In the genomic region with DNA sequence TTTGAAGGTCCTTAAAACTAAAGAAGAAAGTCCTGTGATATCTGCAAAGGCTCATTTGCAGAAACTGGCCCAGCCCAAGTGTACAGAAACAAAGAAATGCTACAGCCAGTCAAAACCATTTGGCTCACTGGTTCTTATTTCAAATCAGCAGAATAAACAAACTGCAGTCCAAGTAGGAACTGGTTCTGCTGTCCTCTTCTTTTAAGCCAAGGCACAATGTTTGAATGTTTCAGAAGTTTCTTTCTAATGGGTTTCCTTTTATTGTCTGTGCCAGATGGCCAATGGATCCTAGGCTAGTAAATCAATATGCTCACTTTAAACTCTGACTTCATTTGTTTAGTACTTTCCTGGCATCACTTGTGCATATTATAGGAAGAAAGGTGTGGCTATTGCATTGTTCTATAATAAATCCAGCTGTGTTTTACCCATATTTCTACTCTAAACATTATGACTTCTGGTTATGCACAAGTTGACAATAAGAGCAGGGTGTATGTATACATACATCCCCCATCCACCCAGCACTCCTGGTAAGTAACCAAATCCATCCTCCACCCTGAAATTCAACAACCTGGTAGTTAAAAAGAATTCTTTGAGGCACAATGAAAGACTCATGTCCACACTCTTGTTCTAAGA, we compare ENCODE assay signal across 20 cellular contexts.
"Had no signal": no experiment of that assay in that cellular context is flagged by ENCODE, and none has a peak within 500 bp of the region (broad histone marks: within the 10 kb centered on the region; RNA-seq: fewer than 3 reads in every experiment).

No MANE protein-coding gene starts in this region.

- H3K27ac ChIP-seq: esophagus squamous epithelium, tibial artery had no signal

- H3K27me3 Mint-ChIP-seq: brain; natural killer cell treated with Interleukin-12 subunit alpha and Interleukin-12 subunit beta and Interleukin-15 and Interleukin-18, amount 100 ng/mL, for 72 hours; progenitor cell of endocrine pancreas; stimulated activated naive CD8-positive, alpha-beta T cell treated with anti-CD3 and anti-CD28 coated beads, Interleukin-15, Interleukin-2, amounts not matched to agents 100 ng/mL and 50 ng/mL, for 24 hours had no signal

- H3K36me3 Mint-ChIP-seq: activated naive CD4-positive, alpha-beta T cell treated with anti-CD3 and anti-CD28 coated beads, Interleukin-2, amount 50 U/mL, for 72 hours; brain; T-cell had no signal

- H3K4me3 ChIP-seq: esophagus squamous epithelium, heart left ventricle, tibial artery had no signal

- H3K27ac Mint-ChIP-seq: activated naive CD4-positive, alpha-beta T cell treated with anti-CD3 and anti-CD28 coated beads, Interleukin-2, amount 50 U/mL, for 72 hours; brain; natural killer cell treated with Interleukin-12 subunit alpha and Interleukin-12 subunit beta and Interleukin-15 and Interleukin-18, amount 100 ng/mL, for 72 hours; progenitor cell of endocrine pancreas; stimulated activated naive CD8-positive, alpha-beta T cell treated with anti-CD3 and anti-CD28 coated beads, Interleukin-15, Interleukin-2, amounts not matched to agents 100 ng/mL and 50 ng/mL, for 24 hours; T-cell; T-helper 2 cell treated with Interferon-gamma antibody and Interleukin-4, amounts not matched to agents 5 μg/mL and 100 μg/mL, for 36 hours had no signal

- H3K4me3 Mint-ChIP-seq: brain; natural killer cell treated with Interleukin-12 subunit alpha and Interleukin-12 subunit beta and Interleukin-15 and Interleukin-18, amount 100 ng/mL, for 72 hours; stimulated activated naive CD8-positive, alpha-beta T cell treated with anti-CD3 and anti-CD28 coated beads, Interleukin-15, Interleukin-2, amounts not matched to agents 100 ng/mL and 50 ng/mL, for 24 hours; T-cell; T-helper 2 cell treated with Interferon-gamma antibody and Interleukin-4, amounts not matched to agents 5 μg/mL and 100 μg/mL, for 36 hours had no signal

- H3K9me3 Mint-ChIP-seq: stimulated activated naive CD8-positive, alpha-beta T cell treated with anti-CD3 and anti-CD28 coated beads, Interleukin-15, Interleukin-2, amounts not matched to agents 100 ng/mL and 50 ng/mL, for 24 hours had no signal

- H3K9me3 ChIP-seq: esophagus squamous epithelium, heart left ventricle, tibial artery had no signal

- H3K36me3 ChIP-seq: esophagus squamous epithelium, heart left ventricle, tibial artery had no signal

- DNase-seq: activated CD4-positive, alpha-beta T cell treated with anti-CD3 and anti-CD28 coated beads for 1 hour; activated CD4-positive, alpha-beta T cell treated with anti-CD3 and anti-CD28 coated beads, Interleukin-2, amount 50 U/mL, for 1 hour; activated gamma-delta T cell treated with Interleukin-2 at 50 U/mL for 16 hours; activated T-cell treated with anti-CD3 and anti-CD28 coated beads, Interleukin-2, amount 50 U/mL, for 1 hour; aorta; central memory CD4-positive, alpha-beta T cell; esophagus squamous epithelium; heart left ventricle; midbrain; right cardiac atrium; stimulated activated CD4-positive, alpha-beta T cell treated with anti-CD3 and anti-CD28 coated beads, Interleukin-12 subunit alpha, Interleukin-12 subunit beta, amount 100 ng/mL, for 4 hours; stimulated activated CD4-positive, alpha-beta T cell treated with anti-CD3 and anti-CD28 coated beads, Interleukin-4, amount 100 ng/mL, for 4 hours; T-cell; tibial artery had no signal

- H3K4me1 Mint-ChIP-seq: brain, T-cell had no signal

- H3K27me3 ChIP-seq: esophagus squamous epithelium, heart left ventricle, tibial artery had no signal
